14 cellular contexts compared by ENCODE assay signal in the genomic region with DNA sequence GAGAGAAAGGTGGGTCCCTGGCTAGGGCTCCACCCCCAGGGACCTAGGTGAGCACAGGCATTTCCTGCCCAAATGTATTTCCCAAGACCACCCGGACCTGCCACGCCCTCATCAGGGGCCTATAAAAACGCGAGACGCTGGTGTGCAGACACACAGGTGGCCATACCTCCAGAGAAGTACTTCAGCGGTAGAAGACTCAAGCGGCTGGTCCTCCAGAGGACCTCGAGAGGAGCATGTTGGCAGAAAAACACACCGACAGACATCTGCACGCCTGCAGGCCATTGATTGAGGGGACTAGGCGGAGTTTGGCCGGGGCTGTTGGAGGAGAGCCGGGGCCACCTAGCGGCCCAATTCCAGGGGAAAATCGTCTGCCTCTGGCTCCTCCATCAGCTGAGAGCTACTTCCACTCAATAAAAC.
DNase-seq lines count a peak whose midpoint lies in the region; ATAC-seq, FAIRE-seq and TF ChIP-seq lines count a peak whose summit lies in the region.
"Had no signal": no experiment of that assay in that cellular context is flagged by ENCODE, and none has a peak within 500 bp of the region (broad histone marks: within the 10 kb centered on the region; RNA-seq: fewer than 3 reads in every experiment).

No MANE protein-coding gene starts in this region.

- WGBS in endodermal cell (ENCODE audit: insufficient coverage in 1 of 2, insufficient read length in 1 of 2), 2 experiments = 92 to 100% methylated on average over 10 to 15 of the region's 15 CpGs

- no peak overlapping the region for H3K9ac ChIP-seq in endodermal cell (ENCODE audit: extremely low read depth, low read length, poor library complexity, severe bottlenecking)
- H3K9ac ChIP-seq: parathyroid adenoma had no signal

- intact Hi-C loops in activated CD4-positive, alpha-beta T cell treated with anti-CD3 and anti-CD28 coated beads, Interleukin-2, amount 10 ng/mL, durations not matched to agents 24 days and 14 days (cut with micrococcal nuclease) = no loop called here

- no peaks in the 10 kb centered on the region for H3K9me3 ChIP-seq in endodermal cell (ENCODE audit: control insufficient read depth, low read length)

- peak; percentile 1 for DNase-seq in NCI-H510A treated with DMSO at 0.1 percent for 48 hours (lab: John Stamatoyannopoulos, UW)
- peak; percentile 85 for DNase-seq in endodermal cell
- DNase-seq in frontal cortex (ENCODE audit: low spot score in 2 of 2) = no peak
- DNase-seq in dermis blood vessel endothelial cell = no peak
- no peak for DNase-seq in omental fat pad (ENCODE audit: low spot score)
- DNase-seq in activated CD4-positive, alpha-beta T cell treated with anti-CD3 and anti-CD28 coated beads, Interleukin-2, amount 10 ng/mL, durations not matched to agents 24 days and 14 days = no peak
- DNase-seq: activated CD4-positive, alpha-beta memory T cell treated with anti-CD3 and anti-CD28 coated beads for 36 hours; NCI-H1105 treated with DMSO at 0.1 percent for 48 hours had no signal

- no peak for FAIRE-seq in frontal cortex (lab: Jason Lieb, UNC)
- FAIRE-seq: bronchial epithelial cell had no signal

- no peaks in the 10 kb centered on the region for H3K4me1 ChIP-seq in endodermal cell (ENCODE audit: control insufficient read depth, insufficient read depth, low read length)
- H3K4me1 ChIP-seq: parathyroid adenoma had no signal

- H3K9me3 Mint-ChIP-seq in endodermal cell = no peaks in the 10 kb centered on the region
- H3K9me3 Mint-ChIP-seq in activated CD4-positive, alpha-beta T cell treated with anti-CD3 and anti-CD28 coated beads, Interleukin-2, amount 10 ng/mL, durations not matched to agents 24 days and 14 days = no peaks in the 10 kb centered on the region
- H3K9me3 Mint-ChIP-seq: activated CD4-positive, alpha-beta memory T cell treated with anti-CD3 and anti-CD28 coated beads for 36 hours had no signal

- H3K4me3 Mint-ChIP-seq in endodermal cell = peak overlapping the region; percentile 62
- no peak overlapping the region for H3K4me3 Mint-ChIP-seq in activated CD4-positive, alpha-beta T cell treated with anti-CD3 and anti-CD28 coated beads, Interleukin-2, amount 10 ng/mL, durations not matched to agents 24 days and 14 days
- H3K4me3 Mint-ChIP-seq: activated CD4-positive, alpha-beta memory T cell treated with anti-CD3 and anti-CD28 coated beads for 36 hours; stimulated activated effector memory CD8-positive, alpha-beta T cell treated with anti-CD3 and anti-CD28 coated beads, Interleukin-12 subunit alpha, Interleukin-12 subunit beta, amount 100 ng/mL, for 72 hours had no signal

- H3K27ac Mint-ChIP-seq in endodermal cell = peak overlapping the region; percentile 48
- H3K27ac Mint-ChIP-seq in activated CD4-positive, alpha-beta T cell treated with anti-CD3 and anti-CD28 coated beads, Interleukin-2, amount 10 ng/mL, durations not matched to agents 24 days and 14 days = no peak overlapping the region
- H3K27ac Mint-ChIP-seq: activated CD4-positive, alpha-beta memory T cell treated with anti-CD3 and anti-CD28 coated beads for 36 hours; stimulated activated effector memory CD8-positive, alpha-beta T cell treated with anti-CD3 and anti-CD28 coated beads, Interleukin-12 subunit alpha, Interleukin-12 subunit beta, amount 100 ng/mL, for 72 hours had no signal

- no peaks in the 10 kb centered on the region for H3K36me3 Mint-ChIP-seq in endodermal cell (ENCODE audit: low read depth)
- no peaks in the 10 kb centered on the region for H3K36me3 Mint-ChIP-seq in activated CD4-positive, alpha-beta T cell treated with anti-CD3 and anti-CD28 coated beads, Interleukin-2, amount 10 ng/mL, durations not matched to agents 24 days and 14 days (ENCODE audit: low read depth)
- H3K36me3 Mint-ChIP-seq: activated CD4-positive, alpha-beta memory T cell treated with anti-CD3 and anti-CD28 coated beads for 36 hours; stimulated activated effector memory CD8-positive, alpha-beta T cell treated with anti-CD3 and anti-CD28 coated beads, Interleukin-12 subunit alpha, Interleukin-12 subunit beta, amount 100 ng/mL, for 72 hours had no signal

- H3K27me3 Mint-ChIP-seq in endodermal cell (ENCODE audit: insufficient read depth) = no peaks in the 10 kb centered on the region
- no peaks in the 10 kb centered on the region for H3K27me3 Mint-ChIP-seq in activated CD4-positive, alpha-beta T cell treated with anti-CD3 and anti-CD28 coated beads, Interleukin-2, amount 10 ng/mL, durations not matched to agents 24 days and 14 days
- H3K27me3 Mint-ChIP-seq: activated CD4-positive, alpha-beta memory T cell treated with anti-CD3 and anti-CD28 coated beads for 36 hours had no signal

- H3K27ac ChIP-seq in 22Rv1 (peak overlapping the region; percentile 19; the same call in 1 of the 2 replicates), endodermal cell (ENCODE audit: low read depth, low read length) (no peak overlapping the region)
- H3K27ac ChIP-seq: epithelial cell of prostate, parathyroid adenoma had no signal

- ATAC-seq in omental fat pad (ENCODE audit: low FRiP score) = no peak
- ATAC-seq: stimulated activated effector memory CD8-positive, alpha-beta T cell treated with anti-CD3 and anti-CD28 coated beads, Interleukin-12 subunit alpha, Interleukin-12 subunit beta, amount 100 ng/mL, for 72 hours had no signal

- H3K36me3 ChIP-seq in endodermal cell (ENCODE audit: control insufficient read depth, insufficient read depth, low read length) = no peaks in the 10 kb centered on the region

- TF ChIP-seq CTCF in 22Rv1 (IDR thresholded peaks at IDR 0.05) (peak; percentile 81), GM12873 (IDR thresholded peaks at IDR 0.05; ENCODE audit: insufficient read depth, low read depth, low read length, missing control alignments) (peak; percentile 21), endodermal cell (conservative IDR thresholded peaks at IDR 0.05) (peak; percentile 81), omental fat pad (IDR thresholded peaks at IDR 0.05) (no peak)

- H3K27me3 ChIP-seq in endodermal cell (ENCODE audit: control insufficient read depth, insufficient read depth, low read length, poor library complexity, severe bottlenecking) = no peaks in the 10 kb centered on the region

- H3K4me1 Mint-ChIP-seq in endodermal cell = no peaks in the 10 kb centered on the region
- H3K4me1 Mint-ChIP-seq in activated CD4-positive, alpha-beta T cell treated with anti-CD3 and anti-CD28 coated beads, Interleukin-2, amount 10 ng/mL, durations not matched to agents 24 days and 14 days = no peaks in the 10 kb centered on the region
- H3K4me1 Mint-ChIP-seq: stimulated activated effector memory CD8-positive, alpha-beta T cell treated with anti-CD3 and anti-CD28 coated beads, Interleukin-12 subunit alpha, Interleukin-12 subunit beta, amount 100 ng/mL, for 72 hours had no signal

- H3K4me3 ChIP-seq in endodermal cell (ENCODE audit: low read length) = no peak overlapping the region

Comparison
In these comparisons a context has a peak if more than half of its experiments do, and no peak if none do; other contexts are left out.
1. CTCF ChIP-seq: peak in 22Rv1 (single experiment), GM12873 (single experiment) and endodermal cell (single experiment); none in omental fat pad (0 of 3).
2. DNase-seq: peak in NCI-H510A treated with DMSO at 0.1 percent for 48 hours (single experiment) and endodermal cell (single experiment); none in frontal cortex (0 of 2), dermis blood vessel endothelial cell (single experiment), omental fat pad (single experiment) and activated CD4-positive, alpha-beta T cell treated with anti-CD3 and anti-CD28 coated beads, Interleukin-2, amount 10 ng/mL, durations not matched to agents 24 days and 14 days (single experiment).